ENCODE assay signal across 2 cellular contexts in genomic region chr16:4944333-4945281, GRCh38.
TF ChIP-seq lines count a peak whose summit lies in the region.

No MANE protein-coding gene starts in this region.

TF ChIP-seq in HEK293, 187 proteins besides CTCF, POLR2A, EP300 and RAD21 (continued from another document):
- no peak for TF ChIP-seq ZNF280D (tag by site-specific recombination; IDR thresholded peaks at IDR 0.05)
- no peak for TF ChIP-seq ZBTB11 (tag by site-specific recombination; conservative IDR thresholded peaks at IDR 0.05; ENCODE audit: low read depth)
- TF ChIP-seq MEIS1 (CRISPR knock-in tag; IDR thresholded peaks at IDR 0.05; ENCODE audit: borderline replicate concordance) = no peak
- TF ChIP-seq KLF1 (tag by site-specific recombination; IDR thresholded peaks at IDR 0.05) = peak; percentile 96
- no peak for TF ChIP-seq ZNF112 (tag by site-specific recombination; IDR thresholded peaks at IDR 0.05)
- TF ChIP-seq ZNF302 (tag by site-specific recombination; IDR thresholded peaks at IDR 0.05; ENCODE audit: low read depth) = no peak
- TF ChIP-seq ZNF366 (tag by site-specific recombination; conservative IDR thresholded peaks at IDR 0.05) = peak; percentile 73
- TF ChIP-seq ELK4 (IDR thresholded peaks at IDR 0.05; ENCODE audit: borderline replicate concordance, low read depth, low read length) = no peak
- no peak for TF ChIP-seq GLI4 (tag by site-specific recombination; IDR thresholded peaks at IDR 0.05)
- no peak for TF ChIP-seq ZNF48 (tag by site-specific recombination; IDR thresholded peaks at IDR 0.05)
- no peak for TF ChIP-seq ZNF621 (tag by site-specific recombination; IDR thresholded peaks at IDR 0.05)
- no peak for TF ChIP-seq ZNF580 (tag by site-specific recombination; IDR thresholded peaks at IDR 0.05)
- TF ChIP-seq MZF1 (tag by site-specific recombination; IDR thresholded peaks at IDR 0.05; ENCODE audit: borderline replicate concordance) = no peak; the same call in 1 of the 2 replicates
- peak; percentile 95 for TF ChIP-seq ZNF398 (tag by site-specific recombination; IDR thresholded peaks at IDR 0.05)
- no peak for TF ChIP-seq ZNF19 (tag by site-specific recombination; IDR thresholded peaks at IDR 0.05; ENCODE audit: low read depth)
- TF ChIP-seq YY1 (tag by site-specific recombination; IDR thresholded peaks at IDR 0.05) = no peak
- no peak for TF ChIP-seq RBAK (tag by site-specific recombination; IDR thresholded peaks at IDR 0.05)
- TF ChIP-seq ZNF239 (tag by site-specific recombination; IDR thresholded peaks at IDR 0.05) = no peak
- TF ChIP-seq ZNF175 (tag by site-specific recombination; IDR thresholded peaks at IDR 0.05) = no peak
TF ChIP-seq in HEK293: peak in this region for 73.

TF ChIP-seq in HepG2, 621 proteins besides CTCF, POLR2A, EP300 and RAD21 (continued from another document and continues in another):
- TF ChIP-seq FUBP1 (CRISPR knock-in tag; IDR thresholded peaks at IDR 0.05; ENCODE audit: borderline replicate concordance) (no peak), MED8 (CRISPR knock-in tag; IDR thresholded peaks at IDR 0.05; ENCODE audit: insufficient replicate concordance) (no peak), ZSCAN25 (CRISPR knock-in tag; IDR thresholded peaks at IDR 0.05) (peak; percentile 52), ZBTB2 (CRISPR knock-in tag; IDR thresholded peaks at IDR 0.05; ENCODE audit: low read depth) (no peak), ZNF30 (CRISPR knock-in tag; IDR thresholded peaks at IDR 0.05) (no peak), ZNF335 (CRISPR knock-in tag; IDR thresholded peaks at IDR 0.05) (peak; percentile 85), KLF16 (CRISPR knock-in tag; IDR thresholded peaks at IDR 0.05) (peak in 1 of 2 experiments; percentile 83; a peak in 1 of 4 replicates), FOSL2 (CRISPR knock-in tag; IDR thresholded peaks at IDR 0.05) (peak; percentile 100), ZNF44 (CRISPR knock-in tag; IDR thresholded peaks at IDR 0.05) (no peak), SUZ12 (IDR thresholded peaks at IDR 0.05; ENCODE audit: low read depth, low read length) (no peak), SNAPC2 (CRISPR knock-in tag; IDR thresholded peaks at IDR 0.05) (no peak), ELF4 (CRISPR knock-in tag; IDR thresholded peaks at IDR 0.05; ENCODE audit: borderline replicate concordance) (no peak), ERF (CRISPR knock-in tag; IDR thresholded peaks at IDR 0.05) (peak; percentile 86), ZNF326 (CRISPR knock-in tag; IDR thresholded peaks at IDR 0.05; ENCODE audit: borderline replicate concordance) (no peak), ARID3A (IDR thresholded peaks at IDR 0.05; ENCODE audit: low read depth, low read length) (no peak), NR2F1 (CRISPR knock-in tag; IDR thresholded peaks at IDR 0.05) (peak; percentile 65 to 78; a peak in 3 of 4 replicates), KDM5A (IDR thresholded peaks at IDR 0.05; ENCODE audit: borderline replicate concordance, low read length) (no peak), NFE2L2 (IDR thresholded peaks at IDR 0.05; ENCODE audit: low read length) (peak; percentile 25; the same call in 1 of the 2 replicates), SOX6 (IDR thresholded peaks at IDR 0.05) (no peak), SOX6 (CRISPR knock-in tag; IDR thresholded peaks at IDR 0.05) (peak; percentile 94), ZNF644 (CRISPR knock-in tag; IDR thresholded peaks at IDR 0.05; ENCODE audit: low read depth) (no peak; the same call in 1 of the 2 replicates), ZNF510 (CRISPR knock-in tag; IDR thresholded peaks at IDR 0.05; ENCODE audit: low read depth) (no peak), ZBTB46 (CRISPR knock-in tag; IDR thresholded peaks at IDR 0.05; ENCODE audit: borderline replicate concordance) (no peak), ZNF282 (IDR thresholded peaks at IDR 0.05; ENCODE audit: partially characterized antibody) (no peak), BCL6 (CRISPR knock-in tag; IDR thresholded peaks at IDR 0.05) (peak; percentile 77), YY1 (IDR thresholded peaks at IDR 0.05; ENCODE audit: insufficient read depth, insufficient replicate concordance, low read depth, low read length) (no peak), IRF1 (CRISPR knock-in tag; IDR thresholded peaks at IDR 0.05; ENCODE audit: low read depth) (no peak), ZNF17 (CRISPR knock-in tag; IDR thresholded peaks at IDR 0.05) (no peak), NFKBIZ (CRISPR knock-in tag; IDR thresholded peaks at IDR 0.05) (peak; percentile 62; the same call in 1 of the 2 replicates), ZNF33A (CRISPR knock-in tag; IDR thresholded peaks at IDR 0.05; ENCODE audit: borderline replicate concordance) (no peak), KLF12 (CRISPR knock-in tag; IDR thresholded peaks at IDR 0.05; ENCODE audit: borderline replicate concordance) (no peak; the same call in 1 of the 2 replicates), ZSCAN12 (CRISPR knock-in tag; IDR thresholded peaks at IDR 0.05) (no peak), RBM39 (IDR thresholded peaks at IDR 0.05; ENCODE audit: low read depth, low read length, poor library complexity, severe bottlenecking) (peak; percentile 37), PITX1 (CRISPR knock-in tag; IDR thresholded peaks at IDR 0.05) (peak; percentile 50; the same call in 1 of the 2 replicates), KLF11 (CRISPR knock-in tag; IDR thresholded peaks at IDR 0.05) (no peak), ZNF782 (CRISPR knock-in tag; IDR thresholded peaks at IDR 0.05; ENCODE audit: borderline replicate concordance) (no peak; the same call in 1 of the 2 replicates), ZNF407 (CRISPR knock-in tag; IDR thresholded peaks at IDR 0.05; ENCODE audit: not compliant biosample characterization) (no peak), CEBPB (IDR thresholded peaks at IDR 0.05; ENCODE audit: borderline replicate concordance, low read depth, low read length) (no peak), DNMT3B (CRISPR knock-in tag; conservative IDR thresholded peaks at IDR 0.05) (peak; percentile 87), ZNF543 (CRISPR knock-in tag; IDR thresholded peaks at IDR 0.05) (no peak), TEAD3 (CRISPR knock-in tag; optimal IDR thresholded peaks at IDR 0.05; ENCODE audit: borderline replicate concordance) (peak; percentile 98), ZNF138 (CRISPR knock-in tag; IDR thresholded peaks at IDR 0.05; ENCODE audit: low read depth) (no peak), GLI4 (CRISPR knock-in tag; IDR thresholded peaks at IDR 0.05; ENCODE audit: borderline replicate concordance) (no peak), NCOR1 (IDR thresholded peaks at IDR 0.05; ENCODE audit: borderline replicate concordance, low read length) (peak; percentile 18; the same call in 1 of the 2 replicates), RXRB (CRISPR knock-in tag; IDR thresholded peaks at IDR 0.05; ENCODE audit: borderline replicate concordance) (peak; percentile 97), THAP11 (CRISPR knock-in tag; IDR thresholded peaks at IDR 0.05) (peak; percentile 82)
